14 cellular contexts compared by ENCODE assay signal in genomic region chr1:52916241-52916975, GRCh38.
"Had no signal": no experiment of that assay in that cellular context is flagged by ENCODE, and none has a peak within 500 bp of the region (broad histone marks: within the 10 kb centered on the region; RNA-seq: fewer than 3 reads in every experiment).

No MANE protein-coding gene starts in this region.

- H3K27me3 ChIP-seq: ascending aorta, suprapubic skin had no signal

- H3K36me3 ChIP-seq: neutrophil, suprapubic skin had no signal

- H3K27ac ChIP-seq: ascending aorta, neutrophil, suprapubic skin had no signal

- H3K4me3 ChIP-seq: ascending aorta, suprapubic skin had no signal

- DNase-seq: activated CD4-positive, alpha-beta T cell treated with anti-CD3 and anti-CD28 coated beads for 1 hour; activated CD4-positive, alpha-beta T cell treated with anti-CD3 and anti-CD28 coated beads, Interleukin-2, amount 50 U/mL, for 48 hours; activated CD8-positive, alpha-beta memory T cell treated with anti-CD3 and anti-CD28 coated beads, Interleukin-2, amount 10 ng/mL, durations not matched to agents 7 days and 5 days; activated gamma-delta T cell; activated T-cell treated with anti-CD3 and anti-CD28 coated beads, Interleukin-2, amount 50 U/mL, for 24 hours; hippocampal formation; kidney glomerular epithelial cell; naive thymus-derived CD4-positive, alpha-beta T cell; stimulated activated CD4-positive, alpha-beta T cell treated with anti-CD3 and anti-CD28 coated beads, Interleukin-2, amount 100 ng/mL, for 48 hours; stimulated activated naive CD4-positive, alpha-beta T cell treated with Interleukin-2 at 50 U/mL for 16 hours; SW 1271 had no signal

- ATAC-seq: activated CD8-positive, alpha-beta memory T cell treated with anti-CD3 and anti-CD28 coated beads, Interleukin-2, amount 10 ng/mL, durations not matched to agents 7 days and 5 days; naive thymus-derived CD4-positive, alpha-beta T cell had no signal

- H3K9me3 ChIP-seq: ascending aorta, neutrophil, suprapubic skin had no signal
